8 cellular contexts compared by ENCODE assay signal in genomic region chr9:120944434-120945125, GRCh38. TPM values are rescaled to one million over a fixed set of nuclear protein-coding genes. Genes with fewer than 3 reads are reported as not detected.
A peak's percentile ranks its signal among the peaks of the same experiment; 100 is the strongest.
DNase-seq lines count a peak whose midpoint lies in the region; ATAC-seq lines count a peak whose summit lies in the region.

No MANE protein-coding gene starts in this region.

- peak; percentile 86 for ATAC-seq in GM18519 (IDR thresholded peaks at IDR 0.05; ENCODE audit: low FRiP score, unreplicated experiment)
- peak; percentile 99 for ATAC-seq in HG02610 (IDR thresholded peaks at IDR 0.05; ENCODE audit: unreplicated experiment)

- peak; percentile 8 to 10 for DNase-seq in Kasumi-1 (lab: John Stamatoyannopoulos, UW)
- DNase-seq in epithelial cell of prostate (ENCODE audit: low read depth, low spot score), result no peak
- no peak for DNase-seq in stimulated activated CD4-positive, alpha-beta T cell treated with anti-CD3 and anti-CD28 coated beads, Interleukin-12 subunit alpha, Interleukin-12 subunit beta, amount 100 ng/mL, for 4 hours
- no peak for DNase-seq in NCI-H526 treated with DMSO at 0.1 percent for 48 hours (lab: John Stamatoyannopoulos, UW)
- DNase-seq in mesenteric fat pad (ENCODE audit: low spot score), result no peak
- DNase-seq in iPS-NIHi11 (ENCODE audit: low spot score), result no peak

- peak overlapping the region; percentile 67 for H3K27ac ChIP-seq in epithelial cell of prostate

RNA-seq across cellular contexts. Expression of gene TRAF1, which starts 18.0 kb away (rescaled TPM):
- total RNA-seq in mesenteric fat pad, result 1.6 TPM

Comparison
In these comparisons a context has a peak if more than half of its experiments do, and no peak if none do; other contexts are left out.
1. DNase-seq: peak in Kasumi-1 (2 of 2); none in epithelial cell of prostate (single experiment), stimulated activated CD4-positive, alpha-beta T cell treated with anti-CD3 and anti-CD28 coated beads, Interleukin-12 subunit alpha, Interleukin-12 subunit beta, amount 100 ng/mL, for 4 hours (single experiment), NCI-H526 treated with DMSO at 0.1 percent for 48 hours (single experiment), mesenteric fat pad (single experiment) and iPS-NIHi11 (single experiment).